In the genomic region with DNA sequence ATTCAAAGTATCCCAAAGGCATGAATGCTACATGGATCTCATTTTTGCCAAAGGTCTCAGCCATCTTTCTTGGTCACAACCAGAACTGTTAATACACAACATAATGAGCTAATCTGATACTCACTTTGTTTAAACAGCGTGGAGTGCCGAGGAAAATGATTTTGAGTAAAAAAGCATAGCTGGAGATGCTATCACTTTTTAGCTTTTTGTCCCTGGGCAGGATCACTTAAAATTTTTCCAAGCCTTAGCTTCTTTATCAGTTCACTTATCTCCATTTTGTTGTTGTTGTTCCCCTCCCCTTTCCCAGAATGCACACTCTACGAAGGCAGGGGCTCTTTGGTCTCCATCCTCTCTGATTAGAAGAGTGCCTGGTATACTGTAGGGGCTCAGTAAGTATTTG, we compare ENCODE assay signal across 1 cellular context.
TF ChIP-seq lines count a peak whose summit lies in the region.

No MANE protein-coding gene starts in this region.

TF ChIP-seq in IMR-90, 13 proteins besides CTCF, POLR2A, EP300 and RAD21 (continued from another document):
- no peak for TF ChIP-seq USF2 (IDR thresholded peaks at IDR 0.05; ENCODE audit: low read depth, low read length)
- TF ChIP-seq RFX5 (IDR thresholded peaks at IDR 0.05; ENCODE audit: low read depth, low read length): no peak
- no peak for TF ChIP-seq SMC3 (IDR thresholded peaks at IDR 0.05; ENCODE audit: low read depth, low read length)
- TF ChIP-seq RCOR1 (IDR thresholded peaks at IDR 0.05; ENCODE audit: insufficient replicate concordance, low read length): no peak
- TF ChIP-seq CHD1 (IDR thresholded peaks at IDR 0.05; ENCODE audit: low read depth, low read length): no peak
- no peak for TF ChIP-seq BHLHE40 (IDR thresholded peaks at IDR 0.05; ENCODE audit: low read depth, low read length)
- no peak for TF ChIP-seq MXI1 (IDR thresholded peaks at IDR 0.05; ENCODE audit: borderline replicate concordance, low read depth, low read length)
